1 cellular context compared by ENCODE assay signal in the genomic region with DNA sequence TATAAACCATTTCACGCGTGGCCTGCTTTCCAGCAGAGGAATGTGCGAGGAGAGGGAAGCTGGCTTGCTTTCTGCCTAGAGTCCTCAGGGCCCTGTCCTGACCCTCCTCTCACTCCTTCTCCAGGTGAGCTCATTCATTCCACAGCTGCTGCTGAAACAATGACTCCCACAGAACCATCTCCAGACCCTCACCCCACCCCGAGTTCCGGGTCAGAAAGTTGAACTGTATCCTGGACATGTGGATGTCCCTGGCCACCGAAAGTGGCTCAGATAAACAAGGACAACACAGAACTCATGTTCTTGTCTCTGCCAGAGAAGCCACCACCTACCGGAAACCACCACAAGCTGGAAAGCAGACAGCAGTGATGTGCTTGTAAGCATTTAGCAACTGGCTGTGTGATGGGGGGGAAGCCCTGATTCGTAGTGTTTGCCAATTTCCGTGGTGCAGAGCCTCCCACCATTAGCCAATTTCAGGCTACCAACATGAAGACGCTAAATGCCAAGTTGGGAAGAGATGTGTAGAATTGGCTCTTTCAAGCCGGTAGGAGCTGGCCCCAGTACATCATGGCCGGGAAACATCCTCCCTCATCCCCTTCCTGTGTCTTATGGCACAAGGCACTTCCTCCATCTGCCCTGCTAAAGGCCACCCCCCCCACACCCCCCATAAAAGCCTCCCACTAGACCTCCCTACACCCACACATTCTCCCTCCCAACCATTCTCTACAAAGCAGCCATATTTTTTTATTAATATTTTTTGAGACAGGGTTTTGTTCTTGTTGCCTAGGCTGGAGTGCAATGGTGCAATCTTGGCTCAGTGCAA.
TF ChIP-seq lines count a peak whose summit lies in the region.

No MANE protein-coding gene starts in this region.

TF ChIP-seq in K562, 482 proteins besides CTCF, POLR2A, EP300 and RAD21:
- TF ChIP-seq, protein P1, sequence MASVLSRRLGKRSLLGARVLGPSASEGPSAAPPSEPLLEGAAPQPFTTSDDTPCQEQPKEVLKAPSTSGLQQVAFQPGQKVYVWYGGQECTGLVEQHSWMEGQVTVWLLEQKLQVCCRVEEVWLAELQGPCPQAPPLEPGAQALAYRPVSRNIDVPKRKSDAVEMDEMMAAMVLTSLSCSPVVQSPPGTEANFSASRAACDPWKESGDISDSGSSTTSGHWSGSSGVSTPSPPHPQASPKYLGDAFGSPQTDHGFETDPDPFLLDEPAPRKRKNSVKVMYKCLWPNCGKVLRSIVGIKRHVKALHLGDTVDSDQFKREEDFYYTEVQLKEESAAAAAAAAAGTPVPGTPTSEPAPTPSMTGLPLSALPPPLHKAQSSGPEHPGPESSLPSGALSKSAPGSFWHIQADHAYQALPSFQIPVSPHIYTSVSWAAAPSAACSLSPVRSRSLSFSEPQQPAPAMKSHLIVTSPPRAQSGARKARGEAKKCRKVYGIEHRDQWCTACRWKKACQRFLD (CRISPR knock-in tag; IDR thresholded peaks at IDR 0.05), result no peak
- TF ChIP-seq CBX8 (IDR thresholded peaks at IDR 0.05; ENCODE audit: borderline replicate concordance, extremely low read depth, low read depth, low read length, poor library complexity, severe bottlenecking), result no peak
- TF ChIP-seq CREBBP (IDR thresholded peaks at IDR 0.05; ENCODE audit: low read depth, low read length), result no peak
- no peak for TF ChIP-seq NCOA2 (IDR thresholded peaks at IDR 0.05; ENCODE audit: partially characterized antibody in 2 of 2)
- TF ChIP-seq, protein P2, sequence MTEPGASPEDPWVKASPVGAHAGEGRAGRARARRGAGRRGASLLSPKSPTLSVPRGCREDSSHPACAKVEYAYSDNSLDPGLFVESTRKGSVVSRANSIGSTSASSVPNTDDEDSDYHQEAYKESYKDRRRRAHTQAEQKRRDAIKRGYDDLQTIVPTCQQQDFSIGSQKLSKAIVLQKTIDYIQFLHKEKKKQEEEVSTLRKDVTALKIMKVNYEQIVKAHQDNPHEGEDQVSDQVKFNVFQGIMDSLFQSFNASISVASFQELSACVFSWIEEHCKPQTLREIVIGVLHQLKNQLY (CRISPR knock-in tag; conservative IDR thresholded peaks at IDR 0.05), result no peak
- no peak for TF ChIP-seq SRSF3 (IDR thresholded peaks at IDR 0.05; ENCODE audit: insufficient read depth, low read length)
